Comparison of ENCODE assay signal across 11 cellular contexts in the genomic region with DNA sequence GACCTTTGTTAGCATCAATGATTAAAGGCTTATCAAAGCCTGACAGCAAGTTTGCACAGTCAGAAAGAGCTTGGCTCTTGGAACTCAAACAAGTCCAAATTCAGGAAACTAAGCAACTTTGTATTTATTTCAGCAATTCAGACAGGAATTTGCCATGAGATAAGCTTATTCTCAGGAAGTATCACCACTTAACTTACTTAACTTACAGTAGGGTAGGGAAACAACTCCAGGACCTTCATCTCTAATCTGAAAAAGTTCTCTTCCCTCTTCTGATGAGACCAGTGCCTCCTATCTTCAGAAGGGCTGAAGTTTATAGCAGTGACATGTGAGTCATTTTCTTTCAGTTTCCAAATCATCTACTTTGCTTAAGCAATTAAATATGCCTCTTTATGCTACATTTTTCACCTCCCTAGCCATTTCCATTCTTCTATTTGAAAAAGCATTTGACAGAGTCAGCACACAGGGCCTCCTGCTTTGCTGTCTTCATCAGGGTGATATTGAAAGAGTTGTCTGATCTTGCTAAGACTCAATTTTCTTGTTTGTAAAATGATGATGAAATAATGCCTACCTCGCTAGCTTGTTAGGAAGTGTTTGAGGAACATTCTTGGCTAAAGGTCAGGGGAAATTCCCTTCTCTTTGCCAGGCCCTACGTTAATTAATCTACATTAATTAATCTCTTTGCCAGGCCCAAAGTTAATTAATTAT.
A peak's percentile ranks its signal among the peaks of the same experiment; 100 is the strongest.
DNase-seq lines count a peak whose midpoint lies in the region; ATAC-seq and TF ChIP-seq lines count a peak whose summit lies in the region.
"Had no signal": no experiment of that assay in that cellular context is flagged by ENCODE, and none has a peak within 500 bp of the region (broad histone marks: within the 10 kb centered on the region; RNA-seq: fewer than 3 reads in every experiment).

No MANE protein-coding gene starts in this region.

- no peak overlapping the region for H3K4me3 Mint-ChIP-seq in MCF 10A (ENCODE audit: unreplicated experiment)
- H3K4me3 Mint-ChIP-seq: activated T-helper 17 cell treated with anti-CD3 and anti-CD28 coated beads, Interleukin-2, amount 50 U/mL, for 72 hours had no signal

- ATAC-seq in HG03520 (IDR thresholded peaks at IDR 0.05; ENCODE audit: unreplicated experiment), result no peak
- ATAC-seq: activated T-helper 17 cell treated with anti-CD3 and anti-CD28 coated beads, Interleukin-2, amount 50 U/mL, for 72 hours had no signal

- no peaks in the 10 kb centered on the region for H3K36me3 ChIP-seq in kidney epithelial cell (ENCODE audit: control insufficient read depth, insufficient read depth, low read length)

- CTCF ChIA-PET in AG04449 (lab: Yijun Ruan, JAX), result interaction anchor here (0.9 to 1.4 kb wide), 8 partner anchors 8 to 371 kb away, joined by 3 to 6 read pairs (median 4); no protein-coding TSS in a partner anchor
- CTCF ChIA-PET in MCF 10A (lab: Yijun Ruan, JAX), result interaction anchor here (0.6 to 1.1 kb wide), 6 partner anchors 13 to 593 kb away, joined by 3 to 6 read pairs (median 3); no protein-coding TSS in a partner anchor

- intact Hi-C loops in MCF 10A (cut with micrococcal nuclease), result no loop called here

- H3K9me3 Mint-ChIP-seq in MCF 10A (ENCODE audit: unreplicated experiment), result no peaks in the 10 kb centered on the region
- H3K9me3 Mint-ChIP-seq: activated T-helper 17 cell treated with anti-CD3 and anti-CD28 coated beads, Interleukin-2, amount 50 U/mL, for 72 hours had no signal

- POLR2A ChIA-PET in AG04449 (lab: Yijun Ruan, JAX), result no interaction called here
- POLR2A ChIA-PET in MCF 10A (lab: Yijun Ruan, JAX), result interaction anchor here (0.6 to 1.5 kb wide), 8 partner anchors 9 to 387 kb away, joined by 3 to 5 read pairs (median 4); no protein-coding TSS in a partner anchor

- DNase-seq in AG04449 (ENCODE audit: low read depth, low spot score) (no peak), HCEC 1CT (peak; percentile 65), MCF 10A (ENCODE audit: unreplicated experiment) (peak; percentile 40), kidney epithelial cell (ENCODE audit: low read depth) (no peak), ecto neural progenitor cell (ENCODE audit: low spot score) (no peak), NCI-H2171 (lab: John Stamatoyannopoulos, UW) (no peak)
- no peak for DNase-seq in stimulated activated naive CD4-positive, alpha-beta T cell (lab: John Stamatoyannopoulos, UW)
- DNase-seq: NCI-H1092 treated with DMSO at 0.1 percent for 48 hours; NK-92 treated with Interleukin-12 subunit alpha and Interleukin-12 subunit beta, amount 100 ng/mL, for 24 hours had no signal

- no TSS peak for BruUV-seq in MCF 10A (replicated peaks; lab: Mats Ljungman, UMichigan)

- no peaks in the 10 kb centered on the region for H3K27me3 Mint-ChIP-seq in MCF 10A (ENCODE audit: insufficient read depth, unreplicated experiment)
- H3K27me3 Mint-ChIP-seq: activated T-helper 17 cell treated with anti-CD3 and anti-CD28 coated beads, Interleukin-2, amount 50 U/mL, for 72 hours had no signal

- H3K4me3 ChIP-seq in AG04449 (ENCODE audit: low read depth, low read length) (no peak overlapping the region), kidney epithelial cell (ENCODE audit: low read depth, low read length) (no peak overlapping the region)

- H3K4me1 Mint-ChIP-seq in MCF 10A (ENCODE audit: insufficient read depth, unreplicated experiment), result no peaks in the 10 kb centered on the region
- H3K4me1 Mint-ChIP-seq: activated T-helper 17 cell treated with anti-CD3 and anti-CD28 coated beads, Interleukin-2, amount 50 U/mL, for 72 hours had no signal

- TF ChIP-seq CTCF in AG04449 (IDR thresholded peaks at IDR 0.05; ENCODE audit: insufficient read depth, low read length, missing control alignments) (peak; percentile 0), MCF 10A (IDR thresholded peaks at IDR 0.05; ENCODE audit: unreplicated experiment) (peak; percentile 13), kidney epithelial cell (IDR thresholded peaks at IDR 0.05; ENCODE audit: insufficient read depth, low read length, poor library complexity, severe bottlenecking) (peak; percentile 22)

- H3K36me3 Mint-ChIP-seq in MCF 10A (ENCODE audit: insufficient read depth, unreplicated experiment), result no peaks in the 10 kb centered on the region

- no peak overlapping the region for H3K27ac Mint-ChIP-seq in MCF 10A (ENCODE audit: low read depth, unreplicated experiment)
- H3K27ac Mint-ChIP-seq: activated T-helper 17 cell treated with anti-CD3 and anti-CD28 coated beads, Interleukin-2, amount 50 U/mL, for 72 hours had no signal

- no peaks in the 10 kb centered on the region for H3K27me3 ChIP-seq in kidney epithelial cell (ENCODE audit: control insufficient read depth, insufficient read depth, low read length)

Comparison
In these comparisons a context has a peak if more than half of its experiments do, and no peak if none do; other contexts are left out.
1. DNase-seq: peak in HCEC 1CT (single experiment) and MCF 10A (single experiment); none in AG04449 (single experiment), kidney epithelial cell (single experiment), stimulated activated naive CD4-positive, alpha-beta T cell (0 of 6), ecto neural progenitor cell (single experiment) and NCI-H2171 (single experiment).
2. Peak in every context shown above with its lines, with median percentiles within 50 percentile points of each other: CTCF ChIP-seq.